1 cellular context compared by ENCODE assay signal in genomic region chr11:14399087-14399486, GRCh38.
TF ChIP-seq lines count a peak whose summit lies in the region.

No MANE protein-coding gene starts in this region.

TF ChIP-seq in GM23338, 12 proteins besides CTCF, POLR2A, EP300 and RAD21:
- TF ChIP-seq ZNF462 (CRISPR knock-in tag; IDR thresholded peaks at IDR 0.05) (no peak), STAT1 (IDR thresholded peaks at IDR 0.05; ENCODE audit: unreplicated experiment) (no peak), ETS1 (IDR thresholded peaks at IDR 0.05) (no peak), CREB1 (CRISPR knock-in tag; IDR thresholded peaks at IDR 0.05; ENCODE audit: low read depth) (no peak), EZH2 (IDR thresholded peaks at IDR 0.05; ENCODE audit: low read depth, unreplicated experiment) (no peak), ZNF114 (CRISPR knock-in tag; IDR thresholded peaks at IDR 0.05) (no peak), ZNF331 (CRISPR knock-in tag; IDR thresholded peaks at IDR 0.05; ENCODE audit: low read depth) (no peak), JUNB (IDR thresholded peaks at IDR 0.05; ENCODE audit: unreplicated experiment) (no peak), POLR2AphosphoS5 (IDR thresholded peaks at IDR 0.05; ENCODE audit: low read depth) (no peak), REST (IDR thresholded peaks at IDR 0.05; ENCODE audit: unreplicated experiment) (no peak), EZH2phosphoT487 (IDR thresholded peaks at IDR 0.05; ENCODE audit: unreplicated experiment) (no peak), NANOG (IDR thresholded peaks at IDR 0.05; ENCODE audit: borderline replicate concordance) (no peak)
